9 cellular contexts compared by ENCODE assay signal in genomic region chr14:50542941-50543418, GRCh38. TPM values are rescaled to one million over a fixed set of nuclear protein-coding genes. Genes with fewer than 3 reads are reported as not detected.
DNase-seq lines count a peak whose midpoint lies in the region; ATAC-seq, FAIRE-seq and TF ChIP-seq lines count a peak whose summit lies in the region.
"Had no signal": no experiment of that assay in that cellular context is flagged by ENCODE, and none has a peak within 500 bp of the region (broad histone marks: within the 10 kb centered on the region; RNA-seq: fewer than 3 reads in every experiment).

No MANE protein-coding gene starts in this region.

- CTCF ChIA-PET in AG04450 (lab: Charles Lee), result interaction anchor here (0.5 to 4.1 kb wide), 27 partner anchors 11 to 375 kb away, joined by 3 to 91 read pairs (median 5); partner anchors contain the start of genes ATL1, DMAC2L and L2HGDH

- H3K27me3 ChIP-seq in AG04450 (ENCODE audit: control insufficient read depth, insufficient read depth, low read length), result peaks cover 2% of the 10 kb centered on the region
- H3K27me3 ChIP-seq in small intestine (ENCODE audit: control insufficient read depth in 2 of 2, insufficient read depth in 2 of 2, low read length in 2 of 2), result no peaks in the 10 kb centered on the region

- no peaks in the 10 kb centered on the region for H3K36me3 ChIP-seq in small intestine (ENCODE audit: control insufficient read depth in 2 of 2, insufficient read depth in 2 of 2, low read length in 2 of 2)

- H3K9me3 ChIP-seq in AG04450 (ENCODE audit: control insufficient read depth, insufficient read depth, low read length), result no peaks in the 10 kb centered on the region
- no peaks in the 10 kb centered on the region for H3K9me3 ChIP-seq in small intestine (ENCODE audit: control insufficient read depth, low read depth)

- WGBS in small intestine, 3 donors, result 6 to 13% (median 8%) methylated on average over 2 of the region's 2 CpGs

- peak; percentile 60 for TF ChIP-seq CTCF in AG04450 (IDR thresholded peaks at IDR 0.05; ENCODE audit: low read depth, low read length)
- peak; percentile 66 for TF ChIP-seq CTCF in GM12872 (IDR thresholded peaks at IDR 0.05; ENCODE audit: insufficient read depth, low read depth, low read length)

- H3K4me1 ChIP-seq in small intestine (ENCODE audit: control insufficient read depth in 2 of 2, insufficient read depth in 1 of 2, low read depth in 1 of 2, low read length in 1 of 2), result peaks cover 0 to 3% of the 10 kb centered on the region in 2 donors

- H3K9me3 Mint-ChIP-seq in activated T-cell treated with anti-CD3 and anti-CD28 coated beads, Interleukin-2, amount 50 U/mL, for 72 hours, result peaks cover 2% of the 10 kb centered on the region in 2 donors
- H3K9me3 Mint-ChIP-seq: stimulated activated naive CD8-positive, alpha-beta T cell treated with anti-CD3 and anti-CD28 coated beads, Interleukin-15, Interleukin-2, amounts not matched to agents 100 ng/mL and 50 ng/mL, for 24 hours had no signal

- H3K4me3 Mint-ChIP-seq in activated T-cell treated with anti-CD3 and anti-CD28 coated beads, Interleukin-2, amount 50 U/mL, for 72 hours, result no peak overlapping the region
- H3K4me3 Mint-ChIP-seq: stimulated activated naive CD8-positive, alpha-beta T cell treated with anti-CD3 and anti-CD28 coated beads, Interleukin-15, Interleukin-2, amounts not matched to agents 100 ng/mL and 50 ng/mL, for 24 hours had no signal

- H3K27ac Mint-ChIP-seq in activated T-cell treated with anti-CD3 and anti-CD28 coated beads, Interleukin-2, amount 50 U/mL, for 72 hours, result no peak overlapping the region
- H3K27ac Mint-ChIP-seq: stimulated activated naive CD8-positive, alpha-beta T cell treated with anti-CD3 and anti-CD28 coated beads, Interleukin-15, Interleukin-2, amounts not matched to agents 100 ng/mL and 50 ng/mL, for 24 hours had no signal

- H3K27ac ChIP-seq in AG04450 (ENCODE audit: low read depth, low read length), result no peak overlapping the region
- no peak overlapping the region for H3K27ac ChIP-seq in small intestine (ENCODE audit: low read depth in 1 of 2, low read length in 1 of 2)

- peaks cover 8% of the 10 kb centered on the region for H3K4me1 Mint-ChIP-seq in activated T-cell treated with anti-CD3 and anti-CD28 coated beads, Interleukin-2, amount 50 U/mL, for 72 hours (ENCODE audit: low read depth)

- POLR2A ChIA-PET in AG04450 (lab: Yijun Ruan, JAX), result no interaction called here

- DNase-seq in AG04450 (ENCODE audit: low read depth, low spot score) (no peak), NCI-H460 (ENCODE audit: extremely low read depth, low read depth) (peak; percentile 49), head of caudate nucleus (peak in 26 of 42 donors; percentile 6 to 83 (median 50)), small intestine (peak; percentile 59)
- DNase-seq in activated T-cell treated with anti-CD3 and anti-CD28 coated beads, Interleukin-2, amount 50 U/mL, for 72 hours, result peak; percentile 38 to 40
- DNase-seq in activated CD4-positive, CD25-positive, alpha-beta regulatory T cell treated with anti-CD3 and anti-CD28 coated beads, Interleukin-2, amount 50 U/mL, for 72 hours, result no peak

- peak; percentile 83 for ATAC-seq in HG03280 (IDR thresholded peaks at IDR 0.05; ENCODE audit: unreplicated experiment)
- peak; percentile 80 to 83 for ATAC-seq in activated T-cell treated with anti-CD3 and anti-CD28 coated beads, Interleukin-2, amount 50 U/mL, for 72 hours (replicated peaks in 1 of 2)

- intact Hi-C loops in head of caudate nucleus (cut with DNase I), result no loop called here

- no peaks in the 10 kb centered on the region for H3K27me3 Mint-ChIP-seq in activated T-cell treated with anti-CD3 and anti-CD28 coated beads, Interleukin-2, amount 50 U/mL, for 72 hours (ENCODE audit: low read depth)
- H3K27me3 Mint-ChIP-seq: stimulated activated naive CD8-positive, alpha-beta T cell treated with anti-CD3 and anti-CD28 coated beads, Interleukin-15, Interleukin-2, amounts not matched to agents 100 ng/mL and 50 ng/mL, for 24 hours had no signal

- FAIRE-seq in small intestine (lab: Jason Lieb, UNC), result no peak

- H3K4me3 ChIP-seq in AG04450 (ENCODE audit: low read depth, low read length) (no peak overlapping the region), small intestine (ENCODE audit: low read depth in 1 of 2, low read length in 2 of 2) (no peak overlapping the region)

- no peaks in the 10 kb centered on the region for H3K36me3 Mint-ChIP-seq in activated T-cell treated with anti-CD3 and anti-CD28 coated beads, Interleukin-2, amount 50 U/mL, for 72 hours (ENCODE audit: insufficient read depth in 2 of 2)

RNA-seq across cellular contexts. Expression of gene MAP4K5, which starts 10.6 kb away (rescaled TPM):
- 30.3 and 35.4 TPM in 2 replicates for polyA plus RNA-seq in AG04450 (2011; rRNA removed)
- polyA minus RNA-seq in AG04450 (2011; rRNA and poly(A)+ RNA removed), result 18.3 and 28.1 TPM in 2 replicates
- 37.1 and 42.5 TPM in 2 replicates for total RNA-seq in NCI-H460 (2014; rRNA removed; shearing (Covaris generic))
- 144 and 236 TPM in 2 replicates for polyA plus RNA-seq in NCI-H460 (2014; cell fraction: nucleus; rRNA removed)
- 10 to 100 TPM; 19.0 to 20.8 TPM for total RNA-seq in activated T-cell treated with anti-CD3 and anti-CD28 coated beads, Interleukin-2, amount 50 U/mL, for 72 hours
- 10 to 100 TPM; 11.1 to 17.0 (median 13.0) TPM for polyA plus RNA-seq in small intestine

RNA-seq across cellular contexts. Expression of gene ATL1, which starts 17.0 kb away (rescaled TPM):
- polyA plus RNA-seq in AG04450 (2011; rRNA removed) (8.2 and 11.5 TPM in 2 replicates), small intestine (1 to 10 TPM; 2.4 to 6.6 (median 6.3) TPM)
- 7.9 and 9.1 TPM in 2 replicates for polyA minus RNA-seq in AG04450 (2011; rRNA and poly(A)+ RNA removed)
- total RNA-seq in NCI-H460 (2014; rRNA removed; shearing (Covaris generic)), result 2.4 and 2.7 TPM in 2 replicates
- 1.3 and 12.1 TPM in 2 replicates for polyA plus RNA-seq in NCI-H460 (2014; cell fraction: nucleus; rRNA removed)
- total RNA-seq in activated T-cell treated with anti-CD3 and anti-CD28 coated beads, Interleukin-2, amount 50 U/mL, for 72 hours, result under 1 TPM; 0.77 to 0.93 TPM

Comparison
In these comparisons a context has a peak if more than half of its experiments do, and no peak if none do; other contexts are left out.
1. DNase-seq: peak in NCI-H460 (single experiment), activated T-cell treated with anti-CD3 and anti-CD28 coated beads, Interleukin-2, amount 50 U/mL, for 72 hours (2 of 2), head of caudate nucleus (26 of 42) and small intestine (single experiment); none in AG04450 (single experiment) and activated CD4-positive, CD25-positive, alpha-beta regulatory T cell treated with anti-CD3 and anti-CD28 coated beads, Interleukin-2, amount 50 U/mL, for 72 hours (single experiment).